In the genomic region with DNA sequence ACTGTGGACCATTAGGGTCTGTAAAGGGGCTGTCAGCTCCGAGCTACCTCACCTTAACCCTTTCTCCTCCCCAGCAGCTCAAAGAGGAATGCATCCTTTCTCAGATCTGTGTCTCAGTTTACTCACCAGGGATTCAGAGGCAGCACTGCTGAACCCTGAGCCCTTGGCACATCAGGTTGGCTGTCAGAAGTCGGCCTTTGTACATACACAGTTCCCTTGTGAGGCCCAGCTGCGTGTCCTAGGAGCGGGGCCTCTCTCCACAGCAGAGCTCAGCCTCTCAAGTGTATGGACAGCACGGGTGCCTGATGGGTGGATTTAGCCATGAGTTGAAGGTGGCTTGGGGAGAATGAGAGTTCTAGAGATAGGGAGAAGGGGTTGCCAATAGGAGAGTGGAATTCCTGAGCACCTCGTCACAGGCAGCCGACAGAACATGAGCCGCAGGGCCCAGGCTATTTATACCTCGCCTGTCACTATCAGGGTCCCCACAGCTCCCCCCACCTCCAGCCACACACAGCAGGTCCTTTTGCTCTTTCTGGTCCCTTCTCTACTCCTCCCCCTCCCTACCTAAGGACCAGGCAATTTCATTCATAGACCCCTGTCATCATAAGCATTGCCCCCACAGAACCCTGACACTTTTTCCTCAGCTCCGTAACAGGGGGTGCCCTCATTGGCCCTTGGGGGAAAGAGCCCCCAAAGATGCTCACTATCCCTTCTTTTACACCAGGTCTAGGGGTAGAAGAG, we compare ENCODE assay signal across 10 cellular contexts. TPM values are rescaled to one million over a fixed set of nuclear protein-coding genes. Genes with fewer than 3 reads are reported as not detected.
DNase-seq lines count a peak whose midpoint lies in the region; ATAC-seq and TF ChIP-seq lines count a peak whose summit lies in the region.
"Had no signal": no experiment of that assay in that cellular context is flagged by ENCODE, and none has a peak within 500 bp of the region (broad histone marks: within the 10 kb centered on the region; RNA-seq: fewer than 3 reads in every experiment).

No MANE protein-coding gene starts in this region.

- H3K4me3 ChIP-seq in brain microvascular endothelial cell (ENCODE audit: low read depth, low read length) (no peak overlapping the region), subcutaneous abdominal adipose tissue (ENCODE audit: low read depth in 1 of 5, low read length in 5 of 5) (no peak overlapping the region)

- DNase-seq in HT1080 (ENCODE audit: low read depth) (peak; percentile 85), brain microvascular endothelial cell (peak; percentile 81), islet precursor cell (peak; percentile 83), NCI-H524 treated with DMSO at 0.1 percent for 48 hours (lab: John Stamatoyannopoulos, UW) (no peak), activated gamma-delta T cell treated with Interleukin-2 at 50 U/mL for 16 hours (no peak)
- DNase-seq: left colon; stimulated activated CD4-positive, alpha-beta T cell treated with anti-CD3 and anti-CD28 coated beads, Interleukin-4, amount 100 ng/mL, for 1 hour had no signal

- H3K27ac ChIP-seq in brain microvascular endothelial cell (peak overlapping the region; percentile 77), subcutaneous abdominal adipose tissue (ENCODE audit: low read depth, low read length) (peak overlapping the region; percentile 60)

- ATAC-seq in GM21529 (IDR thresholded peaks at IDR 0.05; ENCODE audit: unreplicated experiment) (no peak), HG03342 (IDR thresholded peaks at IDR 0.05; ENCODE audit: unreplicated experiment) (no peak)
- ATAC-seq: left colon had no signal

- in situ Hi-C loops in brain microvascular endothelial cell (cut with HindIII; ENCODE audit: low pct_ligation_motif_present, low sequenced_read_pairs): no loop called here

- H3K4me1 ChIP-seq in subcutaneous abdominal adipose tissue (ENCODE audit: control insufficient read depth in 5 of 5, insufficient read depth in 5 of 5, low read length in 5 of 5): peaks cover 5 to 48% (median 43%) of the 10 kb centered on the region in 5 donors

- H3K27me3 ChIP-seq in brain microvascular endothelial cell (replicated peaks) (no peaks in the 10 kb centered on the region), subcutaneous abdominal adipose tissue (ENCODE audit: control insufficient read depth in 5 of 5, insufficient read depth in 4 of 5, low read length in 5 of 5) (peaks cover 4 to 25% (median 15%) of the 10 kb centered on the region in 5 donors)

- TF ChIP-seq CTCF in brain microvascular endothelial cell (IDR thresholded peaks at IDR 0.05; ENCODE audit: low read depth, low read length, missing control alignments): no peak

- H3K36me3 ChIP-seq in brain microvascular endothelial cell (replicated peaks) (no peaks in the 10 kb centered on the region), subcutaneous abdominal adipose tissue (ENCODE audit: control insufficient read depth in 5 of 5, insufficient read depth in 5 of 5, low read length in 5 of 5) (no peaks in the 10 kb centered on the region)

- H3K9me3 ChIP-seq in subcutaneous abdominal adipose tissue (ENCODE audit: control insufficient read depth in 5 of 5, low read length in 5 of 5): no peaks in the 10 kb centered on the region

- peak overlapping the region in 2 of 5 donors; percentile 5 to 36 for H3K9ac ChIP-seq in subcutaneous abdominal adipose tissue (ENCODE audit: low read length in 5 of 5)

RNA-seq across cellular contexts. Expression of a gene that starts 2.1 kb away (rescaled TPM):
- total RNA-seq in HT1080 (2014; rRNA removed; shearing (Covaris generic)): 38.2 and 38.6 TPM in 2 replicates
- polyA plus RNA-seq in HT1080 (2015; cell fraction: cytosol; rRNA removed): 6.4 and 6.6 TPM in 2 replicates
- 59.0 and 60.8 TPM in 2 replicates for polyA plus RNA-seq in HT1080 (2015; cell fraction: nucleus; rRNA removed)

RNA-seq across cellular contexts. Expression of a gene that starts 34.5 kb away (rescaled TPM):
- total RNA-seq in HT1080 (2014; rRNA removed; shearing (Covaris generic)): 114 and 126 TPM in 2 replicates
- polyA plus RNA-seq in HT1080 (2015; cell fraction: cytosol; rRNA removed): 102 and 111 TPM in 2 replicates
- polyA plus RNA-seq in HT1080 (2015; cell fraction: nucleus; rRNA removed): 28.0 and 33.8 TPM in 2 replicates

RNA-seq across cellular contexts. Expression of a gene that starts 36.4 kb away (rescaled TPM):
- total RNA-seq in HT1080 (2014; rRNA removed; shearing (Covaris generic)): 5.7 and 7.6 TPM in 2 replicates
- 3.1 and 4.7 TPM in 2 replicates for polyA plus RNA-seq in HT1080 (2015; cell fraction: cytosol; rRNA removed)
- polyA plus RNA-seq in HT1080 (2015; cell fraction: nucleus; rRNA removed): 28.4 and 31.0 TPM in 2 replicates

RNA-seq across cellular contexts. Expression of a gene that starts 52.5 kb away (rescaled TPM):
- not detected in 2 replicates for total RNA-seq in HT1080 (2014; rRNA removed; shearing (Covaris generic))
- not detected in 2 replicates for polyA plus RNA-seq in HT1080 (2015; cell fraction: cytosol; rRNA removed)
- not detected in 2 replicates for polyA plus RNA-seq in HT1080 (2015; cell fraction: nucleus; rRNA removed)
- total RNA-seq: left colon had no signal

Comparison
In these comparisons a context has a peak if more than half of its experiments do, and no peak if none do; other contexts are left out.
1. DNase-seq: peak in HT1080 (single experiment), brain microvascular endothelial cell (single experiment) and islet precursor cell (single experiment); none in NCI-H524 treated with DMSO at 0.1 percent for 48 hours (single experiment) and activated gamma-delta T cell treated with Interleukin-2 at 50 U/mL for 16 hours (single experiment).